In the genomic region with DNA sequence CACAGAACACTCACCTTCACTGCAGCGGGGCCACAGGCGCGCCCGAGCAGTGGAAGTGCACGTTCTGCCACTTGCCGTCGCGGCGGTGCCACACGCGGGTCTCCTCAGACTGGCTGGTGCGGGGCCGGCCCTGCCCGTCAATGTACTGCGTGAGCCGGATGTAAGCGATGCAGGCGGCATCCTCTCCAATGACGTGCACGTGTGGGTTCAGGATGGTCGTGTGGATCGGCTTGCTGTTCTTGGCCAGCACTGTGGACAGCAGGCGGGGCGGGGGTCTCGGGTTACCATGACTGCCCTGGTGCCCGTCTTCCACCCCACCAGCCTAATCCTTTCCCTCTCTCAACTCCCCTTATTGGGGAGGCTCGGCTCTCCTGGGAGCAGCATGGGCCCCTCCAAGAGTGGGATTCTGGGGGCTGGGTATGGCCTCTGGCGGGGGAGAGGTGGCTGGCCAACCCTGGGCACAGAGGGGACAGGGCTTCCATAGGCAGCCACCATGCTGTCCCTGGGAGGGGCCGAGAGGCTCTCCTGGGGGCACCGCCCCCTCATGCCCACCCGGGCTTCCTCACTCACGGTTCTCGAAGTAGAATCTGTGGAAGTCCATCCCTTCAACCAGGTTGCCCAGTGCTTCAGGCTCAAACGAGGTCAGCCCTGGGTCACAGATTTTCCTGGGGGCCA, we compare ENCODE assay signal across 20 cellular contexts. TPM values are rescaled to one million over a fixed set of nuclear protein-coding genes. Genes with fewer than 3 reads are reported as not detected.
DNase-seq lines count a peak whose midpoint lies in the region; ATAC-seq, FAIRE-seq and TF ChIP-seq lines count a peak whose summit lies in the region.
"Had no signal": no experiment of that assay in that cellular context is flagged by ENCODE, and none has a peak within 500 bp of the region (broad histone marks: within the 10 kb centered on the region; RNA-seq: fewer than 3 reads in every experiment).

No MANE protein-coding gene starts in this region.

- H2BK5ac ChIP-seq in H1 (ENCODE audit: low read depth, low read length): no peak overlapping the region

- H3K14ac ChIP-seq in H1 (ENCODE audit: insufficient read length): no peak overlapping the region

- H3K27ac Mint-ChIP-seq in type B pancreatic cell: no peak overlapping the region

- no peak for TF ChIP-seq POLR2A in H1 (IDR thresholded peaks at IDR 0.05; ENCODE audit: control extremely low read depth in 1 of 2, low read depth in 2 of 2, low read length in 2 of 2)
- no peak for TF ChIP-seq POLR2A in prostate gland (IDR thresholded peaks at IDR 0.05)

- H3K36me3 Mint-ChIP-seq in type B pancreatic cell: no peaks in the 10 kb centered on the region

- H3K23me2 ChIP-seq in H1 (ENCODE audit: low read depth, low read length): no peaks in the 10 kb centered on the region; the same call in 1 of the 2 replicates

- H4K5ac ChIP-seq in H1 (ENCODE audit: insufficient read length, low read depth, low read length): no peak overlapping the region

- H3K27me3 ChIP-seq in RWPE2 (ENCODE audit: insufficient read depth, poor library complexity, severe bottlenecking) (no peaks in the 10 kb centered on the region), H1 (replicated peaks in 1 of 4; ENCODE audit: control insufficient read depth in 3 of 4, extremely low read depth in 1 of 4, insufficient read depth in 3 of 4, low read length in 3 of 4) (no peaks in the 10 kb centered on the region), prostate gland (replicated peaks; ENCODE audit: insufficient read depth) (no peaks in the 10 kb centered on the region)
- H3K27me3 ChIP-seq: SJCRH30 had no signal

- H3K56ac ChIP-seq in H1 (replicated peaks; ENCODE audit: insufficient read length, low read depth, low read length): no peak overlapping the region

- H3K4me3 ChIP-seq in RWPE2 (ENCODE audit: severe bottlenecking) (no peak overlapping the region), H1 (ENCODE audit: extremely low read depth in 1 of 4, insufficient read depth in 2 of 4, low read depth in 3 of 4, low read length in 4 of 4) (no peak overlapping the region), kidney (ENCODE audit: low read length in 2 of 2) (no peak overlapping the region), prostate gland (no peak overlapping the region)
- H3K4me3 ChIP-seq: SJCRH30 had no signal

- no peak overlapping the region for H2AFZ ChIP-seq in H1 (ENCODE audit: low read length)

- POLR2A ChIA-PET in H1 (lab: Charles Lee; ENCODE audit: partially characterized antibody): no interaction called here

- DNase-seq in RWPE2 (ENCODE audit: low spot score): peak; percentile 55
- no peak for DNase-seq in H1 (ENCODE audit: low read depth in 1 of 2, low spot score in 2 of 2)
- peak; percentile 72 for DNase-seq in kidney
- peak; percentile 74 for DNase-seq in posterior vena cava (ENCODE audit: low spot score)
- no peak for DNase-seq in activated CD4-positive, alpha-beta T cell treated with anti-CD3 and anti-CD28 coated beads, Interleukin-2, amount 50 U/mL, for 1 hour
- DNase-seq in prostate gland (ENCODE audit: low spot score): no peak
- DNase-seq in type B pancreatic cell (ENCODE audit: extremely low spot score, unreplicated experiment): no peak
- no peak for DNase-seq in GOT3 (lab: John Stamatoyannopoulos, UW)
- DNase-seq: COR-L47, DMS153, NCI-H1105, NCI-H1694 treated with DMSO at 0.1 percent for 48 hours, NCI-H226, NCI-H524 treated with DMSO at 0.1 percent for 48 hours, SJCRH30 had no signal

- FAIRE-seq in H1 (lab: Jason Lieb, UNC) (no peak), kidney (lab: Jason Lieb, UNC) (no peak)
- FAIRE-seq: H54, RCC 7860 had no signal

- no peak overlapping the region for H2BK120ac ChIP-seq in H1 (replicated peaks; ENCODE audit: low read depth, low read length)

- H4K8ac ChIP-seq in H1 (ENCODE audit: extremely low read depth, insufficient read depth, low read length): 0 out of 2 replicates have a peak overlapping the region, but pooled peaks have one; percentile 4

- WGBS in H1 (ENCODE audit: extremely low coverage in 1 of 2, insufficient coverage in 1 of 2, insufficient read length in 1 of 2, insufficient replicate concordance in 2 of 2, low coverage in 1 of 2, low lambda C conversion rate in 2 of 2, missing lambda C conversion rate in 1 of 2), 2 experiments: 88% methylated on average over 33 of the region's 34 CpGs; no CpG with 5 or more reads in 1 of the 2 experiments
- WGBS in prostate gland: 93% methylated on average over 32 of the region's 34 CpGs

- no peak for TF ChIP-seq CTCF in RWPE2 (IDR thresholded peaks at IDR 0.05; ENCODE audit: poor library complexity, severe bottlenecking)
- no peak for TF ChIP-seq CTCF in H1 (IDR thresholded peaks at IDR 0.05; ENCODE audit: control extremely low read depth in 1 of 3, insufficient read depth in 1 of 3, low read depth in 1 of 3, low read length in 3 of 3)
- no peak for TF ChIP-seq CTCF in kidney (IDR thresholded peaks at IDR 0.05; ENCODE audit: borderline replicate concordance, extremely low read depth, insufficient read depth)
- no peak for TF ChIP-seq CTCF in prostate gland (IDR thresholded peaks at IDR 0.05)
- TF ChIP-seq CTCF in type B pancreatic cell (conservative IDR thresholded peaks at IDR 0.05): no peak

- H3K4me1 ChIP-seq in RWPE2 (ENCODE audit: insufficient read depth, poor library complexity, severe bottlenecking) (peaks cover 15% of the 10 kb centered on the region), H1 (replicated peaks in 1 of 4; ENCODE audit: control insufficient read depth in 3 of 4, insufficient read depth in 4 of 4, low read length in 3 of 4) (peaks cover 0 to 28% (median 12%) of the 10 kb centered on the region in 4 experiments; a peak in 6 of 7 replicates), kidney (ENCODE audit: control insufficient read depth in 1 of 2, insufficient read depth in 1 of 2, low read depth in 1 of 2, low read length in 2 of 2) (no peaks in the 10 kb centered on the region), prostate gland (replicated peaks) (no peaks in the 10 kb centered on the region)

- ATAC-seq in RWPE2 (ENCODE audit: low read depth): no peak

- TF ChIP-seq RAD21 in H1 (IDR thresholded peaks at IDR 0.05 in 1 of 2, conservative IDR thresholded peaks at IDR 0.05 in 1 of 2; ENCODE audit: low read depth in 2 of 2, low read length in 2 of 2): no peak

- H3K27ac ChIP-seq in RWPE2 (ENCODE audit: poor library complexity, severe bottlenecking): no peak overlapping the region
- no peak overlapping the region for H3K27ac ChIP-seq in H1 (ENCODE audit: low read depth, low read length)
- H3K27ac ChIP-seq in kidney (ENCODE audit: low read depth in 2 of 2, low read length in 2 of 2): no peak overlapping the region
- no peak overlapping the region for H3K27ac ChIP-seq in prostate gland
- H3K27ac ChIP-seq: C4-2B, SJCRH30 had no signal

- peaks cover 20% of the 10 kb centered on the region for H3K4me1 Mint-ChIP-seq in type B pancreatic cell (ENCODE audit: unreplicated experiment)

- no peaks in the 10 kb centered on the region for H3K36me3 ChIP-seq in RWPE2 (ENCODE audit: low read depth)
- H3K36me3 ChIP-seq in H1 (ENCODE audit: control insufficient read depth in 2 of 4, insufficient read depth in 4 of 4, low read length in 3 of 4): no peaks in the 10 kb centered on the region
- H3K36me3 ChIP-seq in kidney (ENCODE audit: control insufficient read depth in 1 of 2, insufficient read depth in 2 of 2, low read length in 2 of 2): no peaks in the 10 kb centered on the region
- H3K36me3 ChIP-seq in prostate gland: no peaks in the 10 kb centered on the region
- H3K36me3 ChIP-seq: SJCRH30 had no signal

- H4K20me1 ChIP-seq in H1 (replicated peaks in 1 of 2; ENCODE audit: control insufficient read depth in 1 of 2, insufficient read depth in 2 of 2, low read length in 2 of 2): no peaks in the 10 kb centered on the region

- no peak overlapping the region for H4K91ac ChIP-seq in H1 (replicated peaks; ENCODE audit: insufficient read length, low read length)

- H3K9me3 Mint-ChIP-seq in type B pancreatic cell: no peaks in the 10 kb centered on the region

- no peak overlapping the region for H3K4ac ChIP-seq in H1 (replicated peaks; ENCODE audit: insufficient read length, low read depth, low read length)

- H3K79me2 ChIP-seq in H1 (ENCODE audit: control insufficient read depth in 1 of 2, insufficient read depth in 2 of 2, low read length in 2 of 2): no peaks in the 10 kb centered on the region

- intact Hi-C loops in kidney (cut with DNase I): no loop called here
- intact Hi-C loops in posterior vena cava (cut with DNase I): no loop called here
- intact Hi-C loops in prostate gland (cut with DNase I): no loop called here

- H2BK12ac ChIP-seq in H1 (ENCODE audit: low read depth, low read length): 0 out of 2 replicates have a peak overlapping the region, but pooled peaks have one; percentile 27

- no peak overlapping the region for H3K23ac ChIP-seq in H1 (ENCODE audit: insufficient read length)

- H2BK15ac ChIP-seq in H1 (ENCODE audit: low read length): no peak overlapping the region; the same call in 1 of the 2 replicates

- no peak overlapping the region for H2BK20ac ChIP-seq in H1 (ENCODE audit: low read length)

- H3K18ac ChIP-seq in H1 (ENCODE audit: extremely low read depth, low read length): no peak overlapping the region

- no peak overlapping the region for H3K4me3 Mint-ChIP-seq in type B pancreatic cell

- no peak for TF ChIP-seq EP300 in H1 (IDR thresholded peaks at IDR 0.05; ENCODE audit: borderline replicate concordance in 1 of 2, low read depth in 2 of 2, low read length in 2 of 2)

- H3K27me3 Mint-ChIP-seq in type B pancreatic cell: peaks cover 4% of the 10 kb centered on the region

- H3K9ac ChIP-seq in H1 (replicated peaks in 1 of 4; ENCODE audit: extremely low read depth in 1 of 4, low read depth in 3 of 4, low read length in 3 of 4) (no peak overlapping the region), kidney (ENCODE audit: low read length in 2 of 2) (no peak overlapping the region)

- H2AK5ac ChIP-seq in H1 (ENCODE audit: low read depth, low read length): no peak overlapping the region

- H3K9me3 ChIP-seq in RWPE2 (ENCODE audit: severe bottlenecking) (no peaks in the 10 kb centered on the region), H1 (ENCODE audit: insufficient read depth in 2 of 2, low read depth in 1 of 2, low read length in 1 of 2) (no peaks in the 10 kb centered on the region; a peak in 1 of 4 replicates), kidney (ENCODE audit: control insufficient read depth in 1 of 2, low read length in 2 of 2) (peaks cover 0 to 3% of the 10 kb centered on the region in 2 donors), prostate gland (no peaks in the 10 kb centered on the region)
- H3K9me3 ChIP-seq: SJCRH30 had no signal

- CTCF ChIA-PET in H1 (lab: Charles Lee; ENCODE audit: partially characterized antibody): interaction anchor here (0.7 to 2.3 kb wide), 12 partner anchors 10 to 260 kb away, joined by 3 to 12 read pairs (median 3); no protein-coding TSS in a partner anchor

- no peak overlapping the region for H3K4me2 ChIP-seq in H1 (ENCODE audit: insufficient read depth in 1 of 2, low read depth in 2 of 2, low read length in 2 of 2)

- no peaks in the 10 kb centered on the region for H3K79me1 ChIP-seq in H1 (ENCODE audit: low read depth, low read length)

RNA-seq across cellular contexts. Expression of a gene that starts 19.4 kb away (rescaled TPM):
- 103 and 108 TPM in 2 replicates for total RNA-seq in H1 (2021; fragmentation: NEBNext Ultra II Directional; extraction: Animal tissue kit (Norgen Biotek cat#: 25700))
- 75.3 and 86.9 TPM in 2 replicates for polyA plus RNA-seq in H1 (2011; rRNA removed)
- 100 TPM for polyA plus RNA-seq in H1 (2011; cell fraction: cytosol; rRNA removed)
- polyA plus RNA-seq in H1 (2011; cell fraction: nucleus; rRNA removed): 111 TPM
- polyA plus RNA-seq in H1 (2012, experiment 1 of 2): 87.6 to 97.6 TPM (median 91.7 TPM) in 4 replicates
- polyA plus RNA-seq in H1 (2012, experiment 2 of 2): 83.3 TPM
- 64.5 TPM for polyA plus RNA-seq in H1 (2013, experiment 1 of 2)
- 68.0 TPM for polyA plus RNA-seq in H1 (2013, experiment 2 of 2)
- 91.6 and 96.9 TPM in 2 replicates for polyA minus RNA-seq in H1 (2011; rRNA and poly(A)+ RNA removed)
- 38.1 TPM for polyA minus RNA-seq in H1 (2011; cell fraction: cytosol; rRNA and poly(A)+ RNA removed)
- 51.1 TPM for polyA minus RNA-seq in H1 (2011; cell fraction: nucleus; rRNA and poly(A)+ RNA removed)
- 60.2 TPM for total RNA-seq in kidney
- polyA plus RNA-seq in kidney (ENCODE audit: insufficient read depth, low read depth, low replicate concordance): 53.2 TPM
- total RNA-seq in posterior vena cava: 10 to 100 TPM; 56.7 to 71.8 TPM
- total RNA-seq in prostate gland: 10 to 100 TPM; 63.5 to 68.4 TPM
- 82.4 and 97.4 TPM in 2 replicates for total RNA-seq in type B pancreatic cell (ENCODE audit: low replicate concordance)

RNA-seq across cellular contexts. Expression of a gene that starts 30.9 kb away (rescaled TPM):
- 4.1 and 4.9 TPM in 2 replicates for total RNA-seq in H1 (2021; fragmentation: NEBNext Ultra II Directional; extraction: Animal tissue kit (Norgen Biotek cat#: 25700))
- polyA plus RNA-seq in H1 (2011; rRNA removed): 2.4 and 4.3 TPM in 2 replicates
- polyA plus RNA-seq in H1 (2011; cell fraction: cytosol; rRNA removed): 3.8 TPM
- 3.8 TPM for polyA plus RNA-seq in H1 (2011; cell fraction: nucleus; rRNA removed)
- 1.9 to 3.7 TPM (median 3.2 TPM) in 4 replicates for polyA plus RNA-seq in H1 (2012, experiment 1 of 2)
- polyA plus RNA-seq in H1 (2012, experiment 2 of 2): 3.3 TPM
- 3.1 TPM for polyA plus RNA-seq in H1 (2013, experiment 1 of 2)
- polyA plus RNA-seq in H1 (2013, experiment 2 of 2): 3.0 TPM
- polyA minus RNA-seq in H1 (2011; rRNA and poly(A)+ RNA removed): 0.71 and 1.2 TPM in 2 replicates
- 2.1 TPM for polyA minus RNA-seq in H1 (2011; cell fraction: cytosol; rRNA and poly(A)+ RNA removed)
- 2.0 TPM for polyA minus RNA-seq in H1 (2011; cell fraction: nucleus; rRNA and poly(A)+ RNA removed)
- total RNA-seq in kidney: 0.25 TPM
- polyA plus RNA-seq in kidney (ENCODE audit: insufficient read depth, low read depth, low replicate concordance): 1.0 TPM
- under 1 TPM; 0.51 to 0.81 TPM for total RNA-seq in posterior vena cava
- 1 to 10 TPM in 1 of 2 donors, under 1 TPM in 1; 0.91 to 2.7 TPM for total RNA-seq in prostate gland
- 5.6 and 6.7 TPM in 2 replicates for total RNA-seq in type B pancreatic cell (ENCODE audit: low replicate concordance)
- total RNA-seq: HT1080, LHCN-M2, SJCRH30 had no signal

Comparison
In these comparisons a context has a peak if more than half of its experiments do, and no peak if none do; other contexts are left out.
1. DNase-seq: peak in RWPE2 (single experiment), kidney (single experiment) and posterior vena cava (single experiment); none in H1 (0 of 2), activated CD4-positive, alpha-beta T cell treated with anti-CD3 and anti-CD28 coated beads, Interleukin-2, amount 50 U/mL, for 1 hour (single experiment), prostate gland (single experiment), type B pancreatic cell (single experiment) and GOT3 (single experiment).